18 cellular contexts compared by ENCODE assay signal in genomic region chr2:15737314-15738224, GRCh38.
DNase-seq lines count a peak whose midpoint lies in the region; ATAC-seq and FAIRE-seq lines count a peak whose summit lies in the region.
"Had no signal": no experiment of that assay in that cellular context is flagged by ENCODE, and none has a peak within 500 bp of the region (broad histone marks: within the 10 kb centered on the region; RNA-seq: fewer than 3 reads in every experiment).

No MANE protein-coding gene starts in this region.

- peak; percentile 93 for DNase-seq in SK-N-DZ (ENCODE audit: low spot score)
- DNase-seq in ecto neural progenitor cell (ENCODE audit: low spot score), result peak; percentile 8
- peak; percentile 90 for DNase-seq in small intestine
- DNase-seq in substantia nigra (lab: John Stamatoyannopoulos, UW), result no peak
- DNase-seq: C1 segment of cervical spinal cord; Calu3; CD4-positive, alpha-beta memory T cell; COR-L47; DMS53; DMS79 treated with DMSO at 0.1 percent for 48 hours; GF-D8; HFFc6 had no signal

- H3K4me3 ChIP-seq in small intestine (ENCODE audit: low read depth in 1 of 2, low read length in 2 of 2), result no peak overlapping the region
- H3K4me3 ChIP-seq: GM23338, HAP-1 had no signal

- 67 to 85% (median 70%) methylated on average over 5 of the region's 5 CpGs for WGBS in small intestine, 3 donors

- ATAC-seq in GM21786 (IDR thresholded peaks at IDR 0.05; ENCODE audit: unreplicated experiment) (no peak), HG02623 (IDR thresholded peaks at IDR 0.05; ENCODE audit: unreplicated experiment) (no peak)
- ATAC-seq: GM23338 had no signal

- H3K36me3 ChIP-seq in small intestine (ENCODE audit: control insufficient read depth in 2 of 2, insufficient read depth in 2 of 2, low read length in 2 of 2), result no peaks in the 10 kb centered on the region
- H3K36me3 ChIP-seq: HAP-1 had no signal

- no peaks in the 10 kb centered on the region for H3K9me3 ChIP-seq in small intestine (ENCODE audit: control insufficient read depth, low read depth)
- H3K9me3 ChIP-seq: HAP-1 had no signal

- no peak for FAIRE-seq in small intestine (lab: Jason Lieb, UNC)
- FAIRE-seq: GM12891, GM18507 had no signal

- H3K27ac ChIP-seq in small intestine (ENCODE audit: low read depth in 1 of 2, low read length in 1 of 2), result peak overlapping the region in 1 of 2 donors; percentile 14
- H3K27ac ChIP-seq in substantia nigra (ENCODE audit: low read depth, low read length, poor library complexity, severe bottlenecking), result no peak overlapping the region

- H3K27me3 ChIP-seq in small intestine (ENCODE audit: control insufficient read depth in 2 of 2, insufficient read depth in 2 of 2, low read length in 2 of 2), result no peaks in the 10 kb centered on the region

- no peaks in the 10 kb centered on the region for H3K4me1 ChIP-seq in small intestine (ENCODE audit: control insufficient read depth in 2 of 2, insufficient read depth in 1 of 2, low read depth in 1 of 2, low read length in 1 of 2)

Comparison
In these comparisons a context has a peak if more than half of its experiments do, and no peak if none do; other contexts are left out.
1. DNase-seq: peak in SK-N-DZ (single experiment), ecto neural progenitor cell (single experiment) and small intestine (single experiment); none in substantia nigra (0 of 49).